Comparison of ENCODE assay signal across 8 cellular contexts in genomic region chr12:27331927-27332324, GRCh38. TPM values are rescaled to one million over a fixed set of nuclear protein-coding genes. Genes with fewer than 3 reads are reported as not detected.
A peak's percentile ranks its signal among the peaks of the same experiment; 100 is the strongest.
DNase-seq lines count a peak whose midpoint lies in the region; FAIRE-seq and TF ChIP-seq lines count a peak whose summit lies in the region.

No MANE protein-coding gene starts in this region.

- no peaks in the 10 kb centered on the region for H3K9me1 ChIP-seq in keratinocyte (ENCODE audit: control insufficient read depth, extremely low read depth, insufficient read depth, low read length)

- CTCF ChIA-PET in HEK293 (lab: Yijun Ruan, JAX): interaction anchor here (0.5 to 1.4 kb wide), 4 partner anchors 25 to 55 kb away, joined by 3 to 6 read pairs (median 4); no protein-coding TSS in a partner anchor

- DNase-seq in keratinocyte (ENCODE audit: low read depth, low spot score): no peak
- DNase-seq in NCI-H345 treated with DMSO at 0.1 percent for 48 hours (lab: John Stamatoyannopoulos, UW; ENCODE audit: unreplicated experiment): no peak
- DNase-seq in activated CD8-positive, alpha-beta memory T cell treated with anti-CD3 and anti-CD28 coated beads for 24 hours: no peak
- no peak for DNase-seq in activated CD4-positive, alpha-beta T cell treated with anti-CD3 and anti-CD28 coated beads for 48 hours
- no peak for DNase-seq in posterior vena cava (ENCODE audit: low spot score)

- H3K4me1 Mint-ChIP-seq in activated naive CD8-positive, alpha-beta T cell (ENCODE audit: low read depth): peaks cover 32% of the 10 kb centered on the region

- H3K9ac ChIP-seq in keratinocyte (ENCODE audit: control insufficient read depth, extremely low read depth, insufficient read depth, low read length): peak overlapping the region; percentile 91

- H3K27me3 ChIP-seq in ACC112 (ENCODE audit: insufficient read depth, low read length): no peaks in the 10 kb centered on the region
- H3K27me3 ChIP-seq in keratinocyte (ENCODE audit: control insufficient read depth, extremely low read depth, insufficient read depth, low read length): no peaks in the 10 kb centered on the region

- H4K20me1 ChIP-seq in keratinocyte (ENCODE audit: control insufficient read depth, extremely low read depth, insufficient read depth, low read length): no peaks in the 10 kb centered on the region

- H3K4me3 Mint-ChIP-seq in activated naive CD8-positive, alpha-beta T cell: peak overlapping the region; percentile 89

- H3K4me3 ChIP-seq in ACC112 (ENCODE audit: low read depth, low read length): peak overlapping the region; percentile 89
- no peak overlapping the region for H3K4me3 ChIP-seq in HEK293 (ENCODE audit: low read depth, low read length)
- H3K4me3 ChIP-seq in keratinocyte (ENCODE audit: control insufficient read depth in 2 of 3, extremely low read depth in 1 of 3, insufficient read depth in 2 of 3, low read depth in 1 of 3, low read length in 3 of 3): peak overlapping the region; percentile 65 to 87 (median 75)

- dilution Hi-C loops in keratinocyte (cut with MboI; ENCODE audit: extremely low pct_ligation_motif_present, low sequenced_read_pairs): no loop called here

- peak overlapping the region; percentile 92 for H3K27ac ChIP-seq in ACC112 (ENCODE audit: low read depth, low read length)
- peak overlapping the region; percentile 82; the same call in 1 of the 2 replicates for H3K27ac ChIP-seq in HEK293 (ENCODE audit: extremely low read depth, low read depth, low read length)
- peak overlapping the region; percentile 97 for H3K27ac ChIP-seq in keratinocyte (ENCODE audit: control insufficient read depth, insufficient read depth, low read length)

- H3K9me3 ChIP-seq in HEK293 (ENCODE audit: control insufficient read depth, insufficient read depth, low read depth, low read length) (no peaks in the 10 kb centered on the region), keratinocyte (ENCODE audit: control insufficient read depth, low read depth, low read length) (no peaks in the 10 kb centered on the region)

- peaks cover 18% of the 10 kb centered on the region for H3K27me3 Mint-ChIP-seq in activated naive CD8-positive, alpha-beta T cell

- intact Hi-C loops in posterior vena cava (cut with DNase I): no loop called here

- H3K4me1 ChIP-seq in ACC112 (ENCODE audit: control insufficient read depth, insufficient read depth, low read length, unreplicated experiment) (peaks cover 36% of the 10 kb centered on the region), HEK293 (ENCODE audit: control insufficient read depth, insufficient read depth, low read length) (0 out of 2 replicates have a peak, but pooled peaks cover 2% of the 10 kb centered on the region), keratinocyte (ENCODE audit: control insufficient read depth, extremely low read depth, insufficient read depth, low read length) (peaks cover 48% of the 10 kb centered on the region)

- H2AFZ ChIP-seq in ACC112 (ENCODE audit: low read length, unreplicated experiment) (peak overlapping the region; percentile 66), keratinocyte (ENCODE audit: control insufficient read depth, low read length) (peak overlapping the region; percentile 72)

- H3K27ac Mint-ChIP-seq in activated naive CD8-positive, alpha-beta T cell: peak overlapping the region; percentile 87

- no peaks in the 10 kb centered on the region for H3K9me3 Mint-ChIP-seq in activated naive CD8-positive, alpha-beta T cell (ENCODE audit: low read depth)

- H3K79me2 ChIP-seq in ACC112 (ENCODE audit: control insufficient read depth, insufficient read depth, low read length, unreplicated experiment): peaks cover 33% of the 10 kb centered on the region
- peaks cover 35% of the 10 kb centered on the region for H3K79me2 ChIP-seq in keratinocyte (ENCODE audit: control insufficient read depth, insufficient read depth, low read length)

- POLR2A ChIA-PET in HEK293 (lab: Yijun Ruan, JAX): interaction anchor here (0.5 to 1.9 kb wide), 2 partner anchors 12 to 302 kb away, joined by 7 read pairs; no protein-coding TSS in a partner anchor

- peak; percentile 95 for FAIRE-seq in keratinocyte (lab: Jason Lieb, UNC)

- H3K36me3 ChIP-seq in ACC112 (ENCODE audit: insufficient read depth, low read length) (no peaks in the 10 kb centered on the region), HEK293 (ENCODE audit: control insufficient read depth in 2 of 2, insufficient read depth in 1 of 2, low read length in 2 of 2) (peaks cover 0 to 4% of the 10 kb centered on the region in 2 experiments; a peak in 2 of 3 replicates), keratinocyte (ENCODE audit: control insufficient read depth in 2 of 2, extremely low read depth in 1 of 2, insufficient read depth in 2 of 2, low read length in 2 of 2) (peaks cover 0 to 3% of the 10 kb centered on the region in 2 experiments)

- TF ChIP-seq CTCF in HEK293 (tag by site-specific recombination; IDR thresholded peaks at IDR 0.05): no peak
- TF ChIP-seq CTCF in keratinocyte (optimal IDR thresholded peaks at IDR 0.05 in 1 of 3, IDR thresholded peaks at IDR 0.05 in 1 of 3, conservative IDR thresholded peaks at IDR 0.05 in 1 of 3; ENCODE audit: extremely low read depth in 1 of 3, insufficient read depth in 2 of 3, low read length in 3 of 3): no peak

- peak overlapping the region; percentile 86 for H3K4me2 ChIP-seq in keratinocyte (ENCODE audit: control insufficient read depth, extremely low read depth, insufficient read depth, low read depth, low read length)

- peaks cover 6% of the 10 kb centered on the region for H3K36me3 Mint-ChIP-seq in activated naive CD8-positive, alpha-beta T cell

TF ChIP-seq in HEK293, 187 proteins besides CTCF, POLR2A, EP300 and RAD21:
- TF ChIP-seq SP3 (tag by site-specific recombination; IDR thresholded peaks at IDR 0.05) (no peak), SCRT1 (tag by site-specific recombination; IDR thresholded peaks at IDR 0.05; ENCODE audit: borderline replicate concordance) (no peak), ZNF174 (tag by site-specific recombination; IDR thresholded peaks at IDR 0.05) (no peak), SALL2 (tag by site-specific recombination; IDR thresholded peaks at IDR 0.05; ENCODE audit: borderline replicate concordance) (no peak), ZSCAN4 (tag by site-specific recombination; IDR thresholded peaks at IDR 0.05) (no peak), BCL11A (tag by site-specific recombination; IDR thresholded peaks at IDR 0.05; ENCODE audit: low read depth) (no peak), ZNF416 (tag by site-specific recombination; IDR thresholded peaks at IDR 0.05) (no peak), MZF1 (tag by site-specific recombination; IDR thresholded peaks at IDR 0.05; ENCODE audit: borderline replicate concordance) (no peak), ZNF501 (tag by site-specific recombination; IDR thresholded peaks at IDR 0.05) (no peak), ZNF518A (tag by site-specific recombination; conservative IDR thresholded peaks at IDR 0.05; ENCODE audit: low read depth) (no peak)
TF ChIP-seq in HEK293: peak in this region for 0.

RNA-seq across cellular contexts. Expression of gene BMAL2, which starts 0.7 kb away (rescaled TPM):
- 12.5 to 33.6 TPM (median 28.1 TPM) in 3 replicates for polyA plus RNA-seq in keratinocyte
- polyA plus RNA-seq in keratinocyte (2011; ENCODE audit: low read depth): 17.1 TPM
- 12.6 and 27.3 TPM in 2 replicates for polyA plus RNA-seq in keratinocyte (2011; cell fraction: cytosol; rRNA removed)
- 5.8 and 7.8 TPM in 2 replicates for polyA plus RNA-seq in keratinocyte (2011; cell fraction: nucleus; rRNA removed)
- polyA plus RNA-seq in keratinocyte (2012; ENCODE audit: low replicate concordance): 12.8 and 34.0 TPM in 2 replicates
- polyA minus RNA-seq in keratinocyte: 9.7 to 50.9 TPM (median 15.1 TPM) in 3 replicates
- polyA minus RNA-seq in keratinocyte (2011; cell fraction: cytosol; rRNA and poly(A)+ RNA removed): 32.8 TPM
- 7.7 and 14.3 TPM in 2 replicates for polyA minus RNA-seq in keratinocyte (2011; cell fraction: nucleus; rRNA and poly(A)+ RNA removed)
- 10 to 100 TPM in 1 of 2 donors, 1 to 10 TPM in 1; 7.6 to 32.7 TPM for total RNA-seq in posterior vena cava
